Comparison of ENCODE assay signal across 8 cellular contexts in genomic region chr1:201648911-201649775, GRCh38.
A peak's percentile ranks its signal among the peaks of the same experiment; 100 is the strongest.
DNase-seq lines count a peak whose midpoint lies in the region; ATAC-seq, FAIRE-seq and TF ChIP-seq lines count a peak whose summit lies in the region.

No MANE protein-coding gene starts in this region.

- ATAC-seq in GM18861 (IDR thresholded peaks at IDR 0.05; ENCODE audit: unreplicated experiment): no peak
- ATAC-seq in HG03378 (IDR thresholded peaks at IDR 0.05; ENCODE audit: unreplicated experiment): no peak

- no peaks in the 10 kb centered on the region for H3K9me3 Mint-ChIP-seq in osteocyte (ENCODE audit: unreplicated experiment)

- 3 to 24% (median 22%) methylated on average over 49 to 52 of the region's 52 CpGs for WGBS in small intestine, 3 donors

- no peak for FAIRE-seq in small intestine (lab: Jason Lieb, UNC)

- H3K27me3 ChIP-seq in small intestine (ENCODE audit: control insufficient read depth in 2 of 2, insufficient read depth in 2 of 2, low read length in 2 of 2): peaks cover 0 to 4% of the 10 kb centered on the region in 2 donors

- peak overlapping the region; percentile 88 for H3K27ac Mint-ChIP-seq in osteocyte (ENCODE audit: unreplicated experiment)

- H3K4me1 Mint-ChIP-seq in osteocyte (ENCODE audit: unreplicated experiment): peaks cover 51% of the 10 kb centered on the region

- TF ChIP-seq CTCF in epithelial cell of proximal tubule (conservative IDR thresholded peaks at IDR 0.05; ENCODE audit: low read depth, low read length) (no peak), osteocyte (IDR thresholded peaks at IDR 0.05) (no peak)

- no peaks in the 10 kb centered on the region for H3K36me3 ChIP-seq in small intestine (ENCODE audit: control insufficient read depth in 2 of 2, insufficient read depth in 2 of 2, low read length in 2 of 2)

- H3K4me3 ChIP-seq in epithelial cell of proximal tubule (ENCODE audit: low read depth, low read length): peak overlapping the region; percentile 76
- peak overlapping the region in 1 of 2 donors; percentile 41 for H3K4me3 ChIP-seq in small intestine (ENCODE audit: low read depth in 1 of 2, low read length in 2 of 2)

- peaks cover 2 to 4% of the 10 kb centered on the region in 2 donors for H3K4me1 ChIP-seq in small intestine (ENCODE audit: control insufficient read depth in 2 of 2, insufficient read depth in 1 of 2, low read depth in 1 of 2, low read length in 1 of 2)

- H3K9me3 ChIP-seq in small intestine (ENCODE audit: control insufficient read depth, low read depth): no peaks in the 10 kb centered on the region

- peaks cover 7% of the 10 kb centered on the region for H3K36me3 Mint-ChIP-seq in osteocyte (ENCODE audit: unreplicated experiment)

- DNase-seq in COLO668 (lab: John Stamatoyannopoulos, UW; ENCODE audit: unreplicated experiment) (peak; percentile 68), NCI-H2227 treated with DMSO at 0.1 percent for 48 hours (lab: John Stamatoyannopoulos, UW) (peak; percentile 14), epithelial cell of proximal tubule (ENCODE audit: low read depth) (no peak), osteocyte (ENCODE audit: extremely low spot score, unreplicated experiment) (no peak), small intestine (no peak), COLO829 (ENCODE audit: low spot score) (no peak)

- H3K27ac ChIP-seq in small intestine (ENCODE audit: low read depth in 1 of 2, low read length in 1 of 2): peak overlapping the region in 1 of 2 donors; percentile 64

- H3K4me3 Mint-ChIP-seq in osteocyte (ENCODE audit: unreplicated experiment): peak overlapping the region; percentile 85

- no peaks in the 10 kb centered on the region for H3K27me3 Mint-ChIP-seq in osteocyte (ENCODE audit: unreplicated experiment)

Comparison
In these comparisons a context has a peak if more than half of its experiments do, and no peak if none do; other contexts are left out.
1. DNase-seq: peak in COLO668 (single experiment) and NCI-H2227 treated with DMSO at 0.1 percent for 48 hours (single experiment); none in epithelial cell of proximal tubule (single experiment), osteocyte (single experiment), small intestine (single experiment) and COLO829 (single experiment).